Comparison of ENCODE assay signal across 8 cellular contexts in the genomic region with DNA sequence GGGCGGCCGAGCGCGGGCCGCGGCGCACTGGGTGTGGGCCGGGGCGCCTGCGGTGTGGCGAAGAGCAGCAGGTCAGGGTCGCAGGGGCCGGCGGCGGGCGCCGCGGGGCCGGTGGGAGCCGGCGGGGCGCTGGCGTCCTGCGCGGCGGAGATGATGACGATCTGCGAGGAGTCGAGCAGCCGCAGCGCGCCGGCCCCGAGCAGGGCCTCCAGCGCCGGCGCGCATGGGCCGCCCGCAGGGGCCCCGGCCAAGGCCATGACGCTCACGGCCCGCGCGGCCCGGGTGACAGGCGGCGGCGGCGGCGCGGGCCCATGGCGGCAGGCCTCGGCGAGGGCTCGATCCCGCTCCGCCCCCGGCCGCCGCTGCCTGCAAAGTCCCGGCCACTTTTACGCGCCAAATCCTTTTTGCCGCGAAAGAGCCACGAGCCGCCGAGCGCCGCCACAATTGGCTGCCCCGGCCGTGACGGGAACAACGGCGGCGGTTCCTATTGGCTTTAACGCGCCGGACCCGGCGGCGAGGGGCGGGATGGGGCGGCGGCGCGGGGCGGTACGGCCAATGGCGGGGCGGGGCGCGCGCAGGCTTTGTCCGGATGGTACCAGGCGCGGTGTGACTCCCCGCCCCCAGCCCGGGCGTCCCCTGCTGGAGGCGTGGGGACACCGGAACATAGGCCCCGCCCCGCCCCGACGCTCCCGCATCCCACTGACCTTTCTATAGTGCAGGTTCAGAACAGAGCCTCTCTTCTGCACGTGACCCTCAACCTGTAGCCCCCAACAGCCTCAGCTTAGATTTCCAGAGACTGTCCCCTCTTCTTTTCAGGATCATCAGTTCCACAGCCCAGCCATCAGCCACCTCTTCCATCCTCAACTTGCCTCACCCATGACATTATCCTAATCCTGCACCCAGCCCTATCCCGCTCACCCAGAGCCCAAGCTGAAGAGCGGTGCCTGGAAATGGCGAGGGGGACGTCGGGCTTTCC. TPM values are rescaled to one million over a fixed set of nuclear protein-coding genes. Genes with fewer than 3 reads are reported as not detected.
DNase-seq lines count a peak whose midpoint lies in the region; ATAC-seq and FAIRE-seq lines count a peak whose summit lies in the region.

A gene with protein sequence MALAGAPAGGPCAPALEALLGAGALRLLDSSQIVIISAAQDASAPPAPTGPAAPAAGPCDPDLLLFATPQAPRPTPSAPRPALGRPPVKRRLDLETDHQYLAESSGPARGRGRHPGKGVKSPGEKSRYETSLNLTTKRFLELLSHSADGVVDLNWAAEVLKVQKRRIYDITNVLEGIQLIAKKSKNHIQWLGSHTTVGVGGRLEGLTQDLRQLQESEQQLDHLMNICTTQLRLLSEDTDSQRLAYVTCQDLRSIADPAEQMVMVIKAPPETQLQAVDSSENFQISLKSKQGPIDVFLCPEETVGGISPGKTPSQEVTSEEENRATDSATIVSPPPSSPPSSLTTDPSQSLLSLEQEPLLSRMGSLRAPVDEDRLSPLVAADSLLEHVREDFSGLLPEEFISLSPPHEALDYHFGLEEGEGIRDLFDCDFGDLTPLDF (minus strand): TSS at position 378 of the 976 bp plus-strand sequence. CDS start 121 bp downstream, at position 257.

- peak; percentile 87 for FAIRE-seq in HTR-8/SVneo (lab: Jason Lieb, UNC)

- DNase-seq in Caki2 (ENCODE audit: low read depth), result peak; percentile 91
- DNase-seq in HTR-8/SVneo (ENCODE audit: insufficient read length, low spot score), result peak; percentile 97
- DNase-seq in NOMO-1 (lab: John Stamatoyannopoulos, UW; ENCODE audit: unreplicated experiment in 2 of 2), result peak; percentile 91 to 96
- peak; percentile 98 for DNase-seq in activated CD8-positive, alpha-beta memory T cell treated with anti-CD3 and anti-CD28 coated beads for 24 hours
- peak; percentile 91 for DNase-seq in effector CD8-positive, alpha-beta T cell (lab: John Stamatoyannopoulos, UW)
- peak; percentile 92 to 94 for DNase-seq in memory B cell (ENCODE audit: low spot score in 2 of 2)
- DNase-seq in stimulated activated CD8-positive, alpha-beta memory T cell treated with anti-CD3 and anti-CD28 coated beads, Interleukin-12 subunit alpha, Interleukin-12 subunit beta, amount 100 ng/mL, for 1 hour (ENCODE audit: low read depth), result peak; percentile 88

- H3K4me1 Mint-ChIP-seq in memory B cell, result peaks cover 22% of the 10 kb centered on the region

- in situ Hi-C loops in Caki2 (cut with HindIII; ENCODE audit: low pct_unique_long_range_greater_than_20kb, low sequenced_read_pairs), result no loop called here

- no peaks in the 10 kb centered on the region for H3K27me3 Mint-ChIP-seq in memory B cell

- no peaks in the 10 kb centered on the region for H3K9me3 Mint-ChIP-seq in memory B cell

- H3K36me3 Mint-ChIP-seq in memory B cell, result no peaks in the 10 kb centered on the region

- peak; percentile 79 for ATAC-seq in GM21381 (IDR thresholded peaks at IDR 0.05; ENCODE audit: unreplicated experiment)
- peak; percentile 91 for ATAC-seq in memory B cell (ENCODE audit: low read depth)

- H3K4me3 Mint-ChIP-seq in memory B cell, result peak within 1 kb of the TSS; percentile 86

- H3K27ac Mint-ChIP-seq in memory B cell, result peak within 1 kb of the TSS; percentile 82

RNA-seq across cellular contexts. Expression of the gene that starts here (rescaled TPM):
- 45.9 and 60.9 TPM in 2 replicates for total RNA-seq in Caki2 (2014; rRNA removed; shearing (Covaris generic); ENCODE audit: low replicate concordance)

Comparison
In these comparisons a context has a peak if more than half of its experiments do, and no peak if none do; other contexts are left out.
1. Peak in every context shown above with its lines: DNase-seq and ATAC-seq.